ENCODE assay signal across 1 cellular context in the genomic region with DNA sequence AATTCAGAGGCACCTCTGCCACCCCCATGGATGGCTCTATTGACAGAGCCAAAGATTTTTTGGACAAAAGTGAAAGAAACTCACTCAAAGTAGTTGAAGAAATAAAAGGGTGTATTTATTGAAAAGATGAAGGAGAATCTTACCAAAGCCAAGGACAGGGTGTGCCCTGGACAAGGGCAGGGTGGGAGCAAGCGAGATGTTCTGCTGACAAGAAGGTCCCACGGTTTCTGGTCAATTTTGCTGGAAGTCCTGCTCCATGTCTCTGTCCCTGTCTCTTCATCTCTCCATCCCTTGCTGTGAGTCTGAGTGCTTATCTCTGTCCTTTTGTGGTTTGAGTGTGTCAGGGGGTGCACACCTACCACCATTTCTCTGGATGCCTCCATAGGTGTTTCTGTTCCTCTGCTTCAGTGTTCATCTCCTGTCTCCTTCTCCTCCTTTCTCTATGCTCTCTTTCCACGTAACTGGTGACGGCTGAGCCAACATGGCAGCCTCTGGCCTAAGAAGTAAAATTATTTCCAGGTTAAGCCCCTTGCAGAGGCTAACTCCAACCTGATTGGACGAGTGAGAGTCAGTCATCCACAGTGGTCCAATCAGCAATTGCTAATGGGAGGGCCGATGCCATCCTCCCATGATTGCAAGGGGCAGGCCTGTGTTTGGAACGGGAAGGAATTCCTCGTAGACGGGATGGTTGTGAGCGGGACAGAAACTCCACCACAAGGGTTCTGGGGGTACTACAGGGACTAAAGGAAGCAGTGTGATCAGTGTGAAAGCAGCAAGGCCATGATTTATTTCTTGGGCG.
A peak's percentile ranks its signal among the peaks of the same experiment; 100 is the strongest.
TF ChIP-seq lines count a peak whose summit lies in the region.

No MANE protein-coding gene starts in this region.

TF ChIP-seq in HepG2, 621 proteins besides CTCF, POLR2A, EP300 and RAD21:
- TF ChIP-seq ZNF567 (CRISPR knock-in tag; IDR thresholded peaks at IDR 0.05; ENCODE audit: borderline replicate concordance): no peak
- TF ChIP-seq NFYB (CRISPR knock-in tag; IDR thresholded peaks at IDR 0.05): peak; percentile 21; the same call in 1 of the 2 replicates
- peak; percentile 51; the same call in 1 of the 2 replicates for TF ChIP-seq NFYC (CRISPR knock-in tag; IDR thresholded peaks at IDR 0.05)
- TF ChIP-seq, protein P1, sequence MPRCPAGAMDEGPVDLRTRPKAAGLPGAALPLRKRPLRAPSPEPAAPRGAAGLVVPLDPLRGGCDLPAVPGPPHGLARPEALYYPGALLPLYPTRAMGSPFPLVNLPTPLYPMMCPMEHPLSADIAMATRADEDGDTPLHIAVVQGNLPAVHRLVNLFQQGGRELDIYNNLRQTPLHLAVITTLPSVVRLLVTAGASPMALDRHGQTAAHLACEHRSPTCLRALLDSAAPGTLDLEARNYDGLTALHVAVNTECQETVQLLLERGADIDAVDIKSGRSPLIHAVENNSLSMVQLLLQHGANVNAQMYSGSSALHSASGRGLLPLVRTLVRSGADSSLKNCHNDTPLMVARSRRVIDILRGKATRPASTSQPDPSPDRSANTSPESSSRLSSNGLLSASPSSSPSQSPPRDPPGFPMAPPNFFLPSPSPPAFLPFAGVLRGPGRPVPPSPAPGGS (CRISPR knock-in tag; IDR thresholded peaks at IDR 0.05): no peak
- no peak for TF ChIP-seq KLF12 (CRISPR knock-in tag; IDR thresholded peaks at IDR 0.05; ENCODE audit: borderline replicate concordance)
- TF ChIP-seq PREB (CRISPR knock-in tag; IDR thresholded peaks at IDR 0.05): no peak
- no peak for TF ChIP-seq JUN (CRISPR knock-in tag; IDR thresholded peaks at IDR 0.05)
